Comparison of ENCODE assay signal across 14 cellular contexts in genomic region chr14:104783484-104784217, GRCh38. TPM values are rescaled to one million over a fixed set of nuclear protein-coding genes. Genes with fewer than 3 reads are reported as not detected.
A peak's percentile ranks its signal among the peaks of the same experiment; 100 is the strongest.
DNase-seq lines count a peak whose midpoint lies in the region; ATAC-seq, FAIRE-seq and TF ChIP-seq lines count a peak whose summit lies in the region.
"Had no signal": no experiment of that assay in that cellular context is flagged by ENCODE, and none has a peak within 500 bp of the region (broad histone marks: within the 10 kb centered on the region; RNA-seq: fewer than 3 reads in every experiment).

No MANE protein-coding gene starts in this region.

- H3K23ac ChIP-seq in neuronal stem cell (ENCODE audit: low read depth, low read length, poor library complexity) = peak overlapping the region; percentile 20

- H2BK120ac ChIP-seq in neuronal stem cell (ENCODE audit: low read depth, low read length) = no peak overlapping the region

- H3K4me1 ChIP-seq in HepG2 (ENCODE audit: insufficient read depth, low read length) = peaks cover 11% of the 10 kb centered on the region
- peaks cover 0 to 22% (median 10%) of the 10 kb centered on the region in 4 donors for H3K4me1 ChIP-seq in right lobe of liver
- peaks cover 0 to 3% of the 10 kb centered on the region in 2 donors for H3K4me1 ChIP-seq in neuronal stem cell (ENCODE audit: control insufficient read depth in 2 of 2, insufficient read depth in 1 of 2, low read depth in 1 of 2, low read length in 2 of 2)
- H3K4me1 ChIP-seq in thyroid gland = peaks cover 29 to 51% of the 10 kb centered on the region in 2 donors

- no peaks in the 10 kb centered on the region for H3K9me3 Mint-ChIP-seq in central memory CD8-positive, alpha-beta T cell
- H3K9me3 Mint-ChIP-seq: CD4-positive, alpha-beta memory T cell had no signal

- no peak for DNase-seq in HepG2 (ENCODE audit: low spot score)
- no peak for DNase-seq in right lobe of liver
- DNase-seq in central memory CD8-positive, alpha-beta T cell (ENCODE audit: low spot score in 2 of 2) = no peak
- no peak for DNase-seq in neuronal stem cell (ENCODE audit: low spot score)
- no peak for DNase-seq in thyroid gland
- DNase-seq in T-helper 9 cell = no peak
- DNase-seq in NCI-H526 treated with DMSO at 0.1 percent for 48 hours (lab: John Stamatoyannopoulos, UW) = no peak
- no peak for DNase-seq in activated effector memory CD4-positive, alpha-beta T cell treated with anti-CD3 and anti-CD28 coated beads, Interleukin-2, amount 50 U/mL, for 16 hours
- DNase-seq: ACHN, DMS79 had no signal

- POLR2A ChIA-PET in HepG2 (lab: Yijun Ruan, JAX) = no interaction called here

- H3K36me3 ChIP-seq in HepG2 (replicated peaks in 1 of 2; ENCODE audit: control insufficient read depth in 1 of 2, insufficient read depth in 2 of 2, low read length in 2 of 2) = peaks cover 11 to 15% of the 10 kb centered on the region in 2 experiments; a peak in 3 of 5 replicates
- H3K36me3 ChIP-seq in right lobe of liver = peaks cover 0 to 3% (median 0%) of the 10 kb centered on the region in 4 donors
- H3K36me3 ChIP-seq in neuronal stem cell (replicated peaks in 1 of 2; ENCODE audit: control insufficient read depth in 2 of 2, insufficient read depth in 2 of 2, low read length in 2 of 2) = peaks cover 4 to 54% of the 10 kb centered on the region in 2 donors
- no peaks in the 10 kb centered on the region for H3K36me3 ChIP-seq in thyroid gland

- H2BK5ac ChIP-seq in neuronal stem cell (ENCODE audit: low read length) = no peak overlapping the region

- no peak overlapping the region for H2BK15ac ChIP-seq in neuronal stem cell (ENCODE audit: low read length)

- H3K27me3 ChIP-seq in HepG2 (ENCODE audit: control insufficient read depth in 1 of 2, insufficient read depth in 2 of 2, low read length in 2 of 2) = no peaks in the 10 kb centered on the region
- H3K27me3 ChIP-seq in right lobe of liver = no peaks in the 10 kb centered on the region
- no peaks in the 10 kb centered on the region for H3K27me3 ChIP-seq in neuronal stem cell (ENCODE audit: control insufficient read depth in 3 of 3, insufficient read depth in 3 of 3, low read depth in 1 of 3, low read length in 3 of 3)
- H3K27me3 ChIP-seq in thyroid gland = no peaks in the 10 kb centered on the region

- TF ChIP-seq EP300 in HepG2 (IDR thresholded peaks at IDR 0.05; ENCODE audit: low read depth in 2 of 2, low read length in 2 of 2) = no peak
- no peak for TF ChIP-seq EP300 in HepG2 (CRISPR knock-in tag; IDR thresholded peaks at IDR 0.05; ENCODE audit: borderline replicate concordance)

- no peak overlapping the region for H2BK12ac ChIP-seq in neuronal stem cell (ENCODE audit: low read length)

- H3K27ac Mint-ChIP-seq in central memory CD8-positive, alpha-beta T cell (ENCODE audit: low read depth) = peak overlapping the region; percentile 44
- H3K27ac Mint-ChIP-seq: CD4-positive, alpha-beta memory T cell had no signal

- peaks cover 11% of the 10 kb centered on the region for H3K36me3 Mint-ChIP-seq in central memory CD8-positive, alpha-beta T cell (ENCODE audit: insufficient read depth)
- H3K36me3 Mint-ChIP-seq: CD4-positive, alpha-beta memory T cell had no signal

- H2AFZ ChIP-seq in HepG2 (ENCODE audit: low read length) (no peak overlapping the region), neuronal stem cell (ENCODE audit: low read length) (no peak overlapping the region)

- 98% methylated on average over 6 of the region's 16 CpGs for WGBS in HepG2 (ENCODE audit: low lambda C conversion rate)
- WGBS in right lobe of liver (ENCODE audit: insufficient coverage, low coverage, low lambda C conversion rate, missing lambda C conversion rate) = no CpG with 5 or more reads among the region's 16 CpGs
- WGBS in neuronal stem cell (ENCODE audit: extremely low coverage in 2 of 2, insufficient read length in 2 of 2, insufficient replicate concordance in 1 of 2), 2 donors = no CpG with 5 or more reads among the region's 16 CpGs
- WGBS in thyroid gland, 2 donors = 73 to 80% methylated on average over 1 to 7 of the region's 16 CpGs

- no peak overlapping the region for H3K18ac ChIP-seq in neuronal stem cell (ENCODE audit: low read length)

- H4K91ac ChIP-seq in neuronal stem cell (ENCODE audit: low read depth, low read length, poor library complexity) = no peak overlapping the region

- H3K4ac ChIP-seq in neuronal stem cell (ENCODE audit: low read length) = no peak overlapping the region

- peak overlapping the region; percentile 21 for H3K14ac ChIP-seq in neuronal stem cell (ENCODE audit: low read length)

- H3K4me3 ChIP-seq in HepG2 (replicated peaks in 1 of 3; ENCODE audit: insufficient read depth in 1 of 3, low read depth in 2 of 3, low read length in 3 of 3) (no peak overlapping the region), right lobe of liver (no peak overlapping the region), neuronal stem cell (ENCODE audit: low read length in 2 of 2) (no peak overlapping the region), thyroid gland (replicated peaks in 1 of 3) (no peak overlapping the region)
- H3K4me3 ChIP-seq: GM12878 had no signal

- no peak overlapping the region for H3K4me3 Mint-ChIP-seq in central memory CD8-positive, alpha-beta T cell
- H3K4me3 Mint-ChIP-seq: CD4-positive, alpha-beta memory T cell had no signal

- 0 out of 2 replicates have a peak, but pooled peaks cover 5% of the 10 kb centered on the region for H4K20me1 ChIP-seq in HepG2 (ENCODE audit: insufficient read depth, low read length)

- H3K9me3 ChIP-seq in HepG2 (ENCODE audit: low read length) = no peaks in the 10 kb centered on the region
- H3K9me3 ChIP-seq in right lobe of liver = no peaks in the 10 kb centered on the region
- H3K9me3 ChIP-seq in neuronal stem cell (replicated peaks in 1 of 2; ENCODE audit: control insufficient read depth in 2 of 2, insufficient read depth in 1 of 2, low read depth in 1 of 2, low read length in 2 of 2) = no peaks in the 10 kb centered on the region
- no peaks in the 10 kb centered on the region for H3K9me3 ChIP-seq in thyroid gland

- H3K9ac ChIP-seq in HepG2 (ENCODE audit: insufficient read depth, low read depth, low read length) (no peak overlapping the region), neuronal stem cell (ENCODE audit: low read depth, low read length, poor library complexity) (peak overlapping the region; percentile 30)

- peaks cover 23% of the 10 kb centered on the region for H3K79me1 ChIP-seq in neuronal stem cell (ENCODE audit: low read depth, low read length)

- no peak for FAIRE-seq in HepG2 (lab: Jason Lieb, UNC)
- FAIRE-seq: GM12878, GM18507 had no signal

- no peak overlapping the region for H4K8ac ChIP-seq in neuronal stem cell (ENCODE audit: low read depth, low read length)

- H3K79me2 ChIP-seq in HepG2 (ENCODE audit: insufficient read depth, low read length) = no peaks in the 10 kb centered on the region

- intact Hi-C loops in HepG2 (cut with micrococcal nuclease; ENCODE audit: unreplicated experiment) = no loop called here
- intact Hi-C loops in right lobe of liver (cut with DNase I) = no loop called here
- intact Hi-C loops in thyroid gland (cut with DNase I) = no loop called here

- no peak overlapping the region for H3K27ac ChIP-seq in HepG2 (ENCODE audit: extremely low read length, insufficient read depth, low read length)
- no peak overlapping the region for H3K27ac ChIP-seq in right lobe of liver
- H3K27ac ChIP-seq in neuronal stem cell (replicated peaks; ENCODE audit: low read length) = no peak overlapping the region
- H3K27ac ChIP-seq in thyroid gland = peak overlapping the region in 2 of 3 donors; percentile 82 to 99
- H3K27ac ChIP-seq: C4-2B had no signal

- H2AK5ac ChIP-seq in neuronal stem cell (ENCODE audit: low read depth, low read length) = no peak overlapping the region

- no peak for ATAC-seq in HepG2
- ATAC-seq in right lobe of liver = no peak
- no peak for ATAC-seq in central memory CD8-positive, alpha-beta T cell (replicated peaks; ENCODE audit: extremely low read depth, poor library complexity, severe bottlenecking)
- ATAC-seq: GM12878 had no signal

- H3K4me2 ChIP-seq in HepG2 (ENCODE audit: low read depth, low read length) (no peak overlapping the region), neuronal stem cell (ENCODE audit: insufficient read depth, low read length, poor library complexity, severe bottlenecking) (no peak overlapping the region)

- TF ChIP-seq CTCF in HepG2 (CRISPR knock-in tag; IDR thresholded peaks at IDR 0.05) = no peak
- no peak for TF ChIP-seq CTCF in right lobe of liver (IDR thresholded peaks at IDR 0.05)
- TF ChIP-seq CTCF in thyroid gland (IDR thresholded peaks at IDR 0.05) = no peak

- no TSS peak for BruUV-seq in HepG2 (replicated peaks; lab: Mats Ljungman, UMichigan)

- TF ChIP-seq POLR2A in HepG2 (IDR thresholded peaks at IDR 0.05; ENCODE audit: insufficient read depth in 1 of 2, low read depth in 2 of 2, low read length in 2 of 2) = no peak
- TF ChIP-seq POLR2A in right lobe of liver (IDR thresholded peaks at IDR 0.05) = no peak
- no peak for TF ChIP-seq POLR2A in thyroid gland (IDR thresholded peaks at IDR 0.05)

- in situ Hi-C loops in HepG2 (cut with HindIII; ENCODE audit: extremely low pct_ligation_motif_present, low pct_unique_long_range_greater_than_20kb) = no loop called here

- H3K4me1 Mint-ChIP-seq in central memory CD8-positive, alpha-beta T cell = no peaks in the 10 kb centered on the region

- no peaks in the 10 kb centered on the region for H3K27me3 Mint-ChIP-seq in central memory CD8-positive, alpha-beta T cell
- H3K27me3 Mint-ChIP-seq: CD4-positive, alpha-beta memory T cell had no signal

- CTCF ChIA-PET in HepG2 (lab: Yijun Ruan, JAX; ENCODE audit: low intra/inter-chr PET ratio, low total read pairs) = no interaction called here

- no peak for TF ChIP-seq RAD21 in HepG2 (CRISPR knock-in tag; IDR thresholded peaks at IDR 0.05)

RNA-seq across cellular contexts. Expression of gene AKT1, which starts 11.9 kb away (rescaled TPM):
- total RNA-seq in HepG2 (2016; rRNA removed; fragmentation: Illumina TruSeq; extraction: Trizol) (85.7 and 96.2 TPM in 2 replicates), right lobe of liver (10 to 100 TPM; 66.7 to 92.1 (median 83.9) TPM), thyroid gland (100 to 1,000 TPM in 3 of 4 donors, 10 to 100 TPM in 1; 99.8 to 179 (median 152) TPM)
- 66.8 and 84.2 TPM in 2 replicates for total RNA-seq in HepG2 (2016; cell fraction: cytosol; rRNA removed; fragmentation: Illumina TruSeq; extraction: Trizol; ENCODE audit: low read depth)
- total RNA-seq in HepG2 (2016; cell fraction: insoluble cytoplasmic fraction; rRNA removed; fragmentation: Illumina TruSeq; extraction: Trizol) = 76.8 and 97.9 TPM in 2 replicates
- total RNA-seq in HepG2 (2016; cell fraction: membrane; rRNA removed; fragmentation: Illumina TruSeq; extraction: Trizol) = 171 and 190 TPM in 2 replicates
- total RNA-seq in HepG2 (2016; cell fraction: nucleus; rRNA removed; fragmentation: Illumina TruSeq; extraction: Trizol) = 48.2 and 57.1 TPM in 2 replicates
- polyA plus RNA-seq in HepG2 (2011; rRNA removed) = 116 and 135 TPM in 2 replicates
- polyA plus RNA-seq in HepG2 (2011; cell fraction: cytosol; rRNA removed) = 114 and 136 TPM in 2 replicates
- polyA plus RNA-seq in HepG2 (2011; cell fraction: nucleus; rRNA removed) = 362 and 435 TPM in 2 replicates
- 58.6 and 80.7 TPM in 2 replicates for polyA plus RNA-seq in HepG2 (2012)
- 81.6 and 107 TPM in 2 replicates for polyA plus RNA-seq in HepG2 (2016; cell fraction: cytosol; fragmentation: Illumina TruSeq; extraction: Trizol; ENCODE audit: low read depth)
- 105 and 119 TPM in 2 replicates for polyA plus RNA-seq in HepG2 (2016; cell fraction: insoluble cytoplasmic fraction; fragmentation: Illumina TruSeq; extraction: Trizol; ENCODE audit: low read depth)
- polyA plus RNA-seq in HepG2 (2016; cell fraction: membrane; fragmentation: Illumina TruSeq; extraction: Trizol; ENCODE audit: low read depth) = 182 and 194 TPM in 2 replicates
- 146 and 159 TPM in 2 replicates for polyA plus RNA-seq in HepG2 (2016; cell fraction: nucleus; fragmentation: Illumina TruSeq; extraction: Trizol; ENCODE audit: insufficient read depth, low read depth)
- 159 and 183 TPM in 2 replicates for polyA minus RNA-seq in HepG2 (2011; rRNA and poly(A)+ RNA removed; ENCODE audit: low replicate concordance)
- polyA minus RNA-seq in HepG2 (2011; cell fraction: cytosol; rRNA and poly(A)+ RNA removed) = 76.1 and 78.3 TPM in 2 replicates
- 46.7 and 48.0 TPM in 2 replicates for polyA minus RNA-seq in HepG2 (2011; cell fraction: nucleus; rRNA and poly(A)+ RNA removed)
- polyA plus RNA-seq in neuronal stem cell (2013, experiment 1 of 2) = 84.4 TPM
- 82.3 TPM for polyA plus RNA-seq in neuronal stem cell (2013, experiment 2 of 2)

RNA-seq across cellular contexts. Expression of gene ZBTB42, which starts 17.2 kb away (rescaled TPM):
- total RNA-seq in HepG2 (2016; rRNA removed; fragmentation: Illumina TruSeq; extraction: Trizol) (3.2 and 4.2 TPM in 2 replicates), right lobe of liver (10 to 100 TPM in 2 of 6 experiments, 1 to 10 TPM in 4; 2.2 to 13.7 (median 3.6) TPM), thyroid gland (10 to 100 TPM; 12.9 to 29.4 (median 16.8) TPM)
- total RNA-seq in HepG2 (2016; cell fraction: cytosol; rRNA removed; fragmentation: Illumina TruSeq; extraction: Trizol; ENCODE audit: low read depth) = 1.2 and 1.6 TPM in 2 replicates
- total RNA-seq in HepG2 (2016; cell fraction: insoluble cytoplasmic fraction; rRNA removed; fragmentation: Illumina TruSeq; extraction: Trizol) = 2.4 and 3.9 TPM in 2 replicates
- total RNA-seq in HepG2 (2016; cell fraction: membrane; rRNA removed; fragmentation: Illumina TruSeq; extraction: Trizol) = 4.3 and 4.4 TPM in 2 replicates
- total RNA-seq in HepG2 (2016; cell fraction: nucleus; rRNA removed; fragmentation: Illumina TruSeq; extraction: Trizol) = 3.6 and 4.2 TPM in 2 replicates
- 2.8 and 4.0 TPM in 2 replicates for polyA plus RNA-seq in HepG2 (2011; rRNA removed)
- 3.7 and 4.3 TPM in 2 replicates for polyA plus RNA-seq in HepG2 (2011; cell fraction: cytosol; rRNA removed)
- polyA plus RNA-seq in HepG2 (2011; cell fraction: nucleus; rRNA removed) = 7.2 and 7.5 TPM in 2 replicates
- polyA plus RNA-seq in HepG2 (2012) = 3.6 and 4.3 TPM in 2 replicates
- polyA plus RNA-seq in HepG2 (2016; cell fraction: cytosol; fragmentation: Illumina TruSeq; extraction: Trizol; ENCODE audit: low read depth) = 1.0 and 1.1 TPM in 2 replicates
- 2.3 and 2.7 TPM in 2 replicates for polyA plus RNA-seq in HepG2 (2016; cell fraction: insoluble cytoplasmic fraction; fragmentation: Illumina TruSeq; extraction: Trizol; ENCODE audit: low read depth)
- 3.4 and 3.5 TPM in 2 replicates for polyA plus RNA-seq in HepG2 (2016; cell fraction: membrane; fragmentation: Illumina TruSeq; extraction: Trizol; ENCODE audit: low read depth)
- polyA plus RNA-seq in HepG2 (2016; cell fraction: nucleus; fragmentation: Illumina TruSeq; extraction: Trizol; ENCODE audit: insufficient read depth, low read depth) = 2.8 and 3.1 TPM in 2 replicates
- polyA minus RNA-seq in HepG2 (2011; rRNA and poly(A)+ RNA removed; ENCODE audit: low replicate concordance) = 6.6 and 17.0 TPM in 2 replicates
- polyA minus RNA-seq in HepG2 (2011; cell fraction: cytosol; rRNA and poly(A)+ RNA removed) = 6.2 and 8.1 TPM in 2 replicates
- polyA minus RNA-seq in HepG2 (2011; cell fraction: nucleus; rRNA and poly(A)+ RNA removed) = 8.2 TPM in 2 replicates
- 0.95 TPM for polyA plus RNA-seq in neuronal stem cell (2013, experiment 1 of 2)
- 0.87 TPM for polyA plus RNA-seq in neuronal stem cell (2013, experiment 2 of 2)

RNA-seq across cellular contexts. Expression of gene SIVA1, which starts 30.7 kb away (rescaled TPM):
- total RNA-seq in HepG2 (2016; rRNA removed; fragmentation: Illumina TruSeq; extraction: Trizol) (153 and 186 TPM in 2 replicates), right lobe of liver (100 to 1,000 TPM in 2 of 6 experiments, 10 to 100 TPM in 4; 38.1 to 252 (median 50.6) TPM), thyroid gland (100 to 1,000 TPM; 137 to 388 (median 239) TPM)
- 171 and 229 TPM in 2 replicates for total RNA-seq in HepG2 (2016; cell fraction: cytosol; rRNA removed; fragmentation: Illumina TruSeq; extraction: Trizol; ENCODE audit: low read depth)
- 166 and 191 TPM in 2 replicates for total RNA-seq in HepG2 (2016; cell fraction: insoluble cytoplasmic fraction; rRNA removed; fragmentation: Illumina TruSeq; extraction: Trizol)
- 186 and 219 TPM in 2 replicates for total RNA-seq in HepG2 (2016; cell fraction: membrane; rRNA removed; fragmentation: Illumina TruSeq; extraction: Trizol)
- total RNA-seq in HepG2 (2016; cell fraction: nucleus; rRNA removed; fragmentation: Illumina TruSeq; extraction: Trizol) = 86.2 and 101 TPM in 2 replicates
- polyA plus RNA-seq in HepG2 (2011; rRNA removed) = 123 and 142 TPM in 2 replicates
- polyA plus RNA-seq in HepG2 (2011; cell fraction: cytosol; rRNA removed) = 108 and 239 TPM in 2 replicates
- 125 and 162 TPM in 2 replicates for polyA plus RNA-seq in HepG2 (2011; cell fraction: nucleus; rRNA removed)
- polyA plus RNA-seq in HepG2 (2012) = 61.3 and 68.1 TPM in 2 replicates
- polyA plus RNA-seq in HepG2 (2016; cell fraction: cytosol; fragmentation: Illumina TruSeq; extraction: Trizol; ENCODE audit: low read depth) = 162 and 202 TPM in 2 replicates
- 128 and 130 TPM in 2 replicates for polyA plus RNA-seq in HepG2 (2016; cell fraction: insoluble cytoplasmic fraction; fragmentation: Illumina TruSeq; extraction: Trizol; ENCODE audit: low read depth)
- 134 and 168 TPM in 2 replicates for polyA plus RNA-seq in HepG2 (2016; cell fraction: membrane; fragmentation: Illumina TruSeq; extraction: Trizol; ENCODE audit: low read depth)
- polyA plus RNA-seq in HepG2 (2016; cell fraction: nucleus; fragmentation: Illumina TruSeq; extraction: Trizol; ENCODE audit: insufficient read depth, low read depth) = 129 and 133 TPM in 2 replicates
- polyA minus RNA-seq in HepG2 (2011; rRNA and poly(A)+ RNA removed; ENCODE audit: low replicate concordance) = 49.5 and 64.5 TPM in 2 replicates
- polyA minus RNA-seq in HepG2 (2011; cell fraction: cytosol; rRNA and poly(A)+ RNA removed) = 22.7 and 31.5 TPM in 2 replicates
- polyA minus RNA-seq in HepG2 (2011; cell fraction: nucleus; rRNA and poly(A)+ RNA removed) = 17.3 and 18.4 TPM in 2 replicates
- polyA plus RNA-seq in neuronal stem cell (2013, experiment 1 of 2) = 109 TPM
- polyA plus RNA-seq in neuronal stem cell (2013, experiment 2 of 2) = 114 TPM

RNA-seq across cellular contexts. Expression of gene ADSS1, which starts 59.6 kb away (rescaled TPM):
- 0.98 and 1.0 TPM in 2 replicates for total RNA-seq in HepG2 (2016; rRNA removed; fragmentation: Illumina TruSeq; extraction: Trizol)
- 0.81 and 1.1 TPM in 2 replicates for total RNA-seq in HepG2 (2016; cell fraction: cytosol; rRNA removed; fragmentation: Illumina TruSeq; extraction: Trizol; ENCODE audit: low read depth)
- 0.56 and 1.3 TPM in 2 replicates for total RNA-seq in HepG2 (2016; cell fraction: insoluble cytoplasmic fraction; rRNA removed; fragmentation: Illumina TruSeq; extraction: Trizol)
- 1.6 and 1.9 TPM in 2 replicates for total RNA-seq in HepG2 (2016; cell fraction: membrane; rRNA removed; fragmentation: Illumina TruSeq; extraction: Trizol)
- 1.3 and 1.5 TPM in 2 replicates for total RNA-seq in HepG2 (2016; cell fraction: nucleus; rRNA removed; fragmentation: Illumina TruSeq; extraction: Trizol)
- polyA plus RNA-seq in HepG2 (2011; rRNA removed) = 36.7 and 45.2 TPM in 2 replicates
- 20.7 and 22.4 TPM in 2 replicates for polyA plus RNA-seq in HepG2 (2011; cell fraction: cytosol; rRNA removed)
- polyA plus RNA-seq in HepG2 (2011; cell fraction: nucleus; rRNA removed) = 219 and 230 TPM in 2 replicates
- polyA plus RNA-seq in HepG2 (2012) = 37.3 and 46.9 TPM in 2 replicates
- polyA plus RNA-seq in HepG2 (2016; cell fraction: cytosol; fragmentation: Illumina TruSeq; extraction: Trizol; ENCODE audit: low read depth) = 0.70 and 1.5 TPM in 2 replicates
- polyA plus RNA-seq in HepG2 (2016; cell fraction: insoluble cytoplasmic fraction; fragmentation: Illumina TruSeq; extraction: Trizol; ENCODE audit: low read depth) = 1.3 and 2.2 TPM in 2 replicates
- 1.5 and 2.0 TPM in 2 replicates for polyA plus RNA-seq in HepG2 (2016; cell fraction: membrane; fragmentation: Illumina TruSeq; extraction: Trizol; ENCODE audit: low read depth)
- polyA plus RNA-seq in HepG2 (2016; cell fraction: nucleus; fragmentation: Illumina TruSeq; extraction: Trizol; ENCODE audit: insufficient read depth, low read depth) = 3.7 and 4.4 TPM in 2 replicates
- 12.3 and 14.1 TPM in 2 replicates for polyA minus RNA-seq in HepG2 (2011; rRNA and poly(A)+ RNA removed; ENCODE audit: low replicate concordance)
- 6.8 and 7.6 TPM in 2 replicates for polyA minus RNA-seq in HepG2 (2011; cell fraction: cytosol; rRNA and poly(A)+ RNA removed)
- polyA minus RNA-seq in HepG2 (2011; cell fraction: nucleus; rRNA and poly(A)+ RNA removed) = 30.6 and 31.2 TPM in 2 replicates
- total RNA-seq in right lobe of liver = 10 to 100 TPM in 5 of 6 experiments, 1 to 10 TPM in 1; 8.1 to 50.5 (median 36.8) TPM
- 23.8 TPM for polyA plus RNA-seq in neuronal stem cell (2013, experiment 1 of 2)
- polyA plus RNA-seq in neuronal stem cell (2013, experiment 2 of 2) = 21.4 TPM
- total RNA-seq in thyroid gland = 10 to 100 TPM; 13.6 to 26.2 (median 18.9) TPM

Comparison
In these comparisons a context has a peak if more than half of its experiments do, and no peak if none do; other contexts are left out.
1. H3K27ac ChIP-seq: peak in thyroid gland (2 of 3); none in HepG2 (single experiment), right lobe of liver (0 of 3) and neuronal stem cell (single experiment).